In the genomic region with DNA sequence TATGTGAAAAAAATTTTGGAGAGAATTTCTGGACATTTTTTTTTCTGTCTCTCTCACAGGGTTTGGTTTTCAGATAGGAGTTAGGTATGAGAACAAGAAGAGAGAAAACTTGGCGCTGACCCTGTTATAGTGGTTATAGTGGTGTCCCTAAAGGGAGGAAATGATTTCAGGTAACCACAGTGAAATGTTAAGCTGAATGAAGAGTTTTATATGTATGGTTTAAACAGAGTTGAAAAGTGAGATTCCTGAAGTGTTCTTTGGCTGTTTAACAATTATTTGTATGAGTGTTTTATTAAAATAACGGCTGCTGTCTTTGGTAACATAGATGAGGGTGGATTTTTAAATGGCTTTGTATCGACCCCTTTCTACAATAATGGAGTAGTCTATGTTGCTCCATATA, we compare ENCODE assay signal across 1 cellular context.
TF ChIP-seq lines count a peak whose summit lies in the region.

No MANE protein-coding gene starts in this region.

TF ChIP-seq in A549, 52 proteins besides CTCF, POLR2A, EP300 and RAD21 (continued from another document):
- TF ChIP-seq HOXB5 (CRISPR knock-in tag; IDR thresholded peaks at IDR 0.05) = no peak
- no peak for TF ChIP-seq NR3C1 (IDR thresholded peaks at IDR 0.05)
- no peak for TF ChIP-seq NPAS2 (CRISPR knock-in tag; IDR thresholded peaks at IDR 0.05; ENCODE audit: borderline replicate concordance)
- no peak for TF ChIP-seq JUN (IDR thresholded peaks at IDR 0.05)
- no peak for TF ChIP-seq HOXB13 (CRISPR knock-in tag; IDR thresholded peaks at IDR 0.05; ENCODE audit: low read depth)
- TF ChIP-seq FOXS1 (CRISPR knock-in tag; IDR thresholded peaks at IDR 0.05) = no peak
- no peak for TF ChIP-seq RCOR1 (IDR thresholded peaks at IDR 0.05; ENCODE audit: low read depth, low read length)
- TF ChIP-seq ZC3H11A (IDR thresholded peaks at IDR 0.05) = no peak
- no peak for TF ChIP-seq ZNF302 (CRISPR knock-in tag; IDR thresholded peaks at IDR 0.05)
